In genomic region chr12:57006809-57007475, GRCh38 we compare ENCODE assay signal across 1 cellular context.
TF ChIP-seq lines count a peak whose summit lies in the region.

No MANE protein-coding gene starts in this region.

TF ChIP-seq in GM12878, 131 proteins besides CTCF, POLR2A, EP300 and RAD21:
- TF ChIP-seq ZBTB4 (CRISPR knock-in tag; IDR thresholded peaks at IDR 0.05) (no peak), NFXL1 (IDR thresholded peaks at IDR 0.05; ENCODE audit: borderline replicate concordance) (no peak), CEBPB (IDR thresholded peaks at IDR 0.05; ENCODE audit: borderline replicate concordance in 1 of 2, low read depth in 2 of 2, low read length in 2 of 2) (no peak), EGR1 (IDR thresholded peaks at IDR 0.05; ENCODE audit: borderline replicate concordance in 1 of 2, low read depth in 2 of 2, low read length in 2 of 2) (no peak), TCF12 (IDR thresholded peaks at IDR 0.05; ENCODE audit: low read depth, low read length) (no peak)
- TF ChIP-seq, protein P1, sequence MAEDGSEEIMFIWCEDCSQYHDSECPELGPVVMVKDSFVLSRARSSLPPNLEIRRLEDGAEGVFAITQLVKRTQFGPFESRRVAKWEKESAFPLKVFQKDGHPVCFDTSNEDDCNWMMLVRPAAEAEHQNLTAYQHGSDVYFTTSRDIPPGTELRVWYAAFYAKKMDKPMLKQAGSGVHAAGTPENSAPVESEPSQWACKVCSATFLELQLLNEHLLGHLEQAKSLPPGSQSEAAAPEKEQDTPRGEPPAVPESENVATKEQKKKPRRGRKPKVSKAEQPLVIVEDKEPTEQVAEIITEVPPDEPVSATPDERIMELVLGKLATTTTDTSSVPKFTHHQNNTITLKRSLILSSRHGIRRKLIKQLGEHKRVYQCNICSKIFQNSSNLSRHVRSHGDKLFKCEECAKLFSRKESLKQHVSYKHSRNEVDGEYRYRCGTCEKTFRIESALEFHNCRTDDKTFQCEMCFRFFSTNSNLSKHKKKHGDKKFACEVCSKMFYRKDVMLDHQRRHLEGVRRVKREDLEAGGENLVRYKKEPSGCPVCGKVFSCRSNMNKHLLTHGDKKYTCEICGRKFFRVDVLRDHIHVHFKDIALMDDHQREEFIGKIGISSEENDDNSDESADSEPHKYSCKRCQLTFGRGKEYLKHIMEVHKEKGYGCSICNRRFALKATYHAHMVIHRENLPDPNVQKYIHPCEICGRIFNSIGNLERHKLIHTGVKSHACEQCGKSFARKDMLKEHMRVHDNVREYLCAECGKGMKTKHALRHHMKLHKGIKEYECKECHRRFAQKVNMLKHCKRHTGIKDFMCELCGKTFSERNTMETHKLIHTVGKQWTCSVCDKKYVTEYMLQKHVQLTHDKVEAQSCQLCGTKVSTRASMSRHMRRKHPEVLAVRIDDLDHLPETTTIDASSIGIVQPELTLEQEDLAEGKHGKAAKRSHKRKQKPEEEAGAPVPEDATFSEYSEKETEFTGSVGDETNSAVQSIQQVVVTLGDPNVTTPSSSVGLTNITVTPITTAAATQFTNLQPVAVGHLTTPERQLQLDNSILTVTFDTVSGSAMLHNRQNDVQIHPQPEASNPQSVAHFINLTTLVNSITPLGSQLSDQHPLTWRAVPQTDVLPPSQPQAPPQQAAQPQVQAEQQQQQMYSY (CRISPR knock-in tag; IDR thresholded peaks at IDR 0.05) = no peak
- TF ChIP-seq, protein P2, sequence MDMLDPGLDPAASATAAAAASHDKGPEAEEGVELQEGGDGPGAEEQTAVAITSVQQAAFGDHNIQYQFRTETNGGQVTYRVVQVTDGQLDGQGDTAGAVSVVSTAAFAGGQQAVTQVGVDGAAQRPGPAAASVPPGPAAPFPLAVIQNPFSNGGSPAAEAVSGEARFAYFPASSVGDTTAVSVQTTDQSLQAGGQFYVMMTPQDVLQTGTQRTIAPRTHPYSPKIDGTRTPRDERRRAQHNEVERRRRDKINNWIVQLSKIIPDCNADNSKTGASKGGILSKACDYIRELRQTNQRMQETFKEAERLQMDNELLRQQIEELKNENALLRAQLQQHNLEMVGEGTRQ (IDR thresholded peaks at IDR 0.05; ENCODE audit: borderline replicate concordance, low read depth, low read length) = no peak
